8 cellular contexts compared by ENCODE assay signal in the genomic region with DNA sequence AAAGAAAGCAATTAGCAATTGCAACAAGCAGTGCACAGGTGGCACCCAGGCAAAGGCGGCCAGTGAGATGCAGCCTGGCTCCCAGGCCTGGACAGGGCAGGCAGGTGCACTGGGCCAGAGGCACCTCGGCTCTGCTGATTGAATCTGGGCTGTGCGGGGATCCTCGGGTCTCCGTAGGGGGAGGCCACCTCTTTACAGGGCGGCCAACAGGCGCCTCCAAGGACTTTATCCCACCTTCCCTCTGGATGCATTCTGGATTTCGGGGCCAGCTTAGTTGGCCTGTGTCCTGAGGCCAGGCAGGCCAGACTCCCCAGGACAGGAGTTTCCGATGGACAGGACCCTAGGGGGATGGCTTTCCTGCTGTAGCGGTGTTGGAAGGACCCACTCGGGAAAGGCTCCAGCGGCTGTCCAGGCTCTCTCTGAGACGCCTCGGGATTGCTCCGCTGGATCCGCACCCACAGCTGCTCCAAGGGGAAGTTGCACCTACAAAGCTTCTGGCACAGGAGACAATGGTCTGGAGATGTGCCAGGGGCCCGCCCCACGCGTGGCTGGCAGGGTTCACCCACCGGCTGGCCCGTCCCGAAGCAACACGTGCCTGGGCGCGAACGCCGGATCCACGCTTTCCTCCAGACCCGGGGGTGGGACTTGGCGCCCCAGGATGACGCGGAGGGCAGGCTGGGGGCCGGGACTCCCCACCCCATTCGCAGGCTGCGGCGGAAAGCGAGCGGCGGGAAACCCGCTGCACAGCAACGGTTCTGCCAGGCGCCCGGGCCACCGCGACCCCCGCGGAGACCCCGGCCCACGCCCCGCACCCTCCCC. TPM values are rescaled to one million over a fixed set of nuclear protein-coding genes. Genes with fewer than 3 reads are reported as not detected.
A peak's percentile ranks its signal among the peaks of the same experiment; 100 is the strongest.
DNase-seq lines count a peak whose midpoint lies in the region; FAIRE-seq and TF ChIP-seq lines count a peak whose summit lies in the region.

No MANE protein-coding gene starts in this region.

- peak overlapping the region; percentile 74 for H3K4me2 ChIP-seq in mesendoderm (ENCODE audit: low read length)

- H3K27me3 Mint-ChIP-seq in activated CD4-positive, alpha-beta memory T cell treated with anti-CD3 and anti-CD28 coated beads, Interleukin-2, amount 10 ng/mL, durations not matched to agents 7 days and 5 days = no peaks in the 10 kb centered on the region

- H3K36me3 ChIP-seq in effector memory CD4-positive, alpha-beta T cell (ENCODE audit: control insufficient read depth, insufficient read depth, low read length) = no peaks in the 10 kb centered on the region
- no peaks in the 10 kb centered on the region for H3K36me3 ChIP-seq in mesendoderm (ENCODE audit: control insufficient read depth, insufficient read depth, low read length)

- H3K4me3 Mint-ChIP-seq in activated CD4-positive, alpha-beta memory T cell treated with anti-CD3 and anti-CD28 coated beads, Interleukin-2, amount 10 ng/mL, durations not matched to agents 7 days and 5 days = peak overlapping the region; percentile 65

- peak overlapping the region; percentile 58 for H3K27ac ChIP-seq in effector memory CD4-positive, alpha-beta T cell (ENCODE audit: insufficient read depth, low read length, poor library complexity, severe bottlenecking)
- H3K27ac ChIP-seq in mesendoderm (ENCODE audit: low read depth, low read length) = no peak overlapping the region

- TF ChIP-seq POLR2A in H54 (IDR thresholded peaks at IDR 0.05; ENCODE audit: low read depth, low read length) = peak; percentile 28; the same call in 1 of the 2 replicates

- no peak overlapping the region for H3K4ac ChIP-seq in mesendoderm (ENCODE audit: low read depth, low read length)

- H2BK120ac ChIP-seq in mesendoderm (ENCODE audit: low read depth, low read length) = no peak overlapping the region

- peak overlapping the region; percentile 56 for H3K4me3 ChIP-seq in effector memory CD4-positive, alpha-beta T cell (ENCODE audit: insufficient read depth, low read depth, low read length, poor library complexity, severe bottlenecking)
- H3K4me3 ChIP-seq in mesendoderm (ENCODE audit: low read length) = peak overlapping the region; percentile 53

- peaks cover 10% of the 10 kb centered on the region for H3K4me1 ChIP-seq in effector memory CD4-positive, alpha-beta T cell (ENCODE audit: control insufficient read depth, insufficient read depth, low read length, poor library complexity, severe bottlenecking)
- peaks cover 2% of the 10 kb centered on the region for H3K4me1 ChIP-seq in mesendoderm (ENCODE audit: control insufficient read depth, low read depth, low read length)

- peaks cover 20% of the 10 kb centered on the region for H3K4me1 Mint-ChIP-seq in activated CD4-positive, alpha-beta memory T cell treated with anti-CD3 and anti-CD28 coated beads, Interleukin-2, amount 10 ng/mL, durations not matched to agents 7 days and 5 days

- POLR2A ChIA-PET in activated CD4-positive, alpha-beta memory T cell treated with anti-CD3 and anti-CD28 coated beads, Interleukin-2, amount 10 ng/mL, durations not matched to agents 7 days and 5 days (lab: Charles Lee) = interaction anchor here (0.8 to 2.8 kb wide), 2 partner anchors 10 to 54 kb away, joined by 3 to 13 read pairs; no protein-coding TSS in a partner anchor

- DNase-seq in COLO829 (ENCODE audit: low spot score) = peak; percentile 14
- peak; percentile 99 for DNase-seq in H54 (ENCODE audit: insufficient read length, low spot score)
- peak; percentile 70 for DNase-seq in NCI-H2227 (lab: John Stamatoyannopoulos, UW; ENCODE audit: unreplicated experiment)
- DNase-seq in activated CD4-positive, alpha-beta memory T cell treated with anti-CD3 and anti-CD28 coated beads, Interleukin-2, amount 10 ng/mL, durations not matched to agents 7 days and 5 days = peak; percentile 82
- DNase-seq in effector memory CD4-positive, alpha-beta T cell = peak; percentile 64 to 70 (median 66)
- DNase-seq in mesendoderm = no peak
- peak; percentile 56 to 74 for DNase-seq in stimulated activated CD8-positive, alpha-beta memory T cell treated with anti-CD3 and anti-CD28 coated beads, Interleukin-15, amount 100 ng/mL, for 4 hours (ENCODE audit: low read depth in 2 of 2)
- no peak for DNase-seq in H4 (ENCODE audit: low spot score)

- H3K79me1 ChIP-seq in mesendoderm (ENCODE audit: low read length) = peaks cover 4% of the 10 kb centered on the region

- peak overlapping the region; percentile 82 for H3K9ac ChIP-seq in mesendoderm (ENCODE audit: low read length)

- no peak overlapping the region for H2BK15ac ChIP-seq in mesendoderm (replicated peaks; ENCODE audit: low read depth)

- peaks cover under 1% of the 10 kb centered on the region for H3K36me3 Mint-ChIP-seq in activated CD4-positive, alpha-beta memory T cell treated with anti-CD3 and anti-CD28 coated beads, Interleukin-2, amount 10 ng/mL, durations not matched to agents 7 days and 5 days (ENCODE audit: low read depth)

- H4K8ac ChIP-seq in mesendoderm (ENCODE audit: low read depth, low read length) = no peak overlapping the region

- H3K18ac ChIP-seq in mesendoderm (ENCODE audit: low read length) = no peak overlapping the region

- no peaks in the 10 kb centered on the region for H3K27me3 ChIP-seq in effector memory CD4-positive, alpha-beta T cell (replicated peaks; ENCODE audit: control insufficient read depth, insufficient read depth, low read length, poor library complexity, severe bottlenecking)
- H3K27me3 ChIP-seq in mesendoderm (ENCODE audit: insufficient read depth, low read length, poor library complexity) = no peaks in the 10 kb centered on the region

- no peak for FAIRE-seq in H54 (lab: Jason Lieb, UNC)

- peaks cover 18% of the 10 kb centered on the region for H3K79me2 ChIP-seq in mesendoderm (ENCODE audit: control insufficient read depth, insufficient read depth, low read length)

- CTCF ChIA-PET in activated CD4-positive, alpha-beta memory T cell treated with anti-CD3 and anti-CD28 coated beads, Interleukin-2, amount 10 ng/mL, durations not matched to agents 7 days and 5 days (lab: Charles Lee) = no interaction called here

- no peaks in the 10 kb centered on the region for H3K9me3 Mint-ChIP-seq in activated CD4-positive, alpha-beta memory T cell treated with anti-CD3 and anti-CD28 coated beads, Interleukin-2, amount 10 ng/mL, durations not matched to agents 7 days and 5 days

- WGBS in mesendoderm (ENCODE audit: extremely low coverage, insufficient coverage, low lambda C conversion rate) = no CpG with 5 or more reads among the region's 50 CpGs

- no peak overlapping the region for H4K5ac ChIP-seq in mesendoderm (ENCODE audit: low read length)

- H2AK5ac ChIP-seq in mesendoderm (ENCODE audit: low read length) = peak overlapping the region; percentile 58

- peak overlapping the region; percentile 90 for H3K56ac ChIP-seq in mesendoderm (ENCODE audit: low read length)

- H3K9me3 ChIP-seq in effector memory CD4-positive, alpha-beta T cell (ENCODE audit: control insufficient read depth, low read length) = no peaks in the 10 kb centered on the region

- H3K23ac ChIP-seq in mesendoderm (ENCODE audit: low read length) = peak overlapping the region; percentile 66

- peak overlapping the region; percentile 65 for H3K27ac Mint-ChIP-seq in activated CD4-positive, alpha-beta memory T cell treated with anti-CD3 and anti-CD28 coated beads, Interleukin-2, amount 10 ng/mL, durations not matched to agents 7 days and 5 days

- H2BK5ac ChIP-seq in mesendoderm (ENCODE audit: low read length) = no peak overlapping the region

RNA-seq across cellular contexts. Expression of gene SLC19A1, which starts 0.8 kb away (rescaled TPM):
- 10 to 100 TPM; 30.0 to 31.2 TPM for total RNA-seq in activated CD4-positive, alpha-beta memory T cell treated with anti-CD3 and anti-CD28 coated beads, Interleukin-2, amount 10 ng/mL, durations not matched to agents 7 days and 5 days
- polyA plus RNA-seq in mesendoderm (2013, experiment 1 of 2) = 26.2 TPM
- polyA plus RNA-seq in mesendoderm (2013, experiment 2 of 2) = 27.0 TPM
- total RNA-seq in H4 (2014; rRNA removed; shearing (Covaris generic)) = 16.3 and 18.2 TPM in 2 replicates

Comparison
In these comparisons a context has a peak if more than half of its experiments do, and no peak if none do; other contexts are left out.
1. DNase-seq: peak in COLO829 (single experiment), H54 (single experiment), NCI-H2227 (single experiment), activated CD4-positive, alpha-beta memory T cell treated with anti-CD3 and anti-CD28 coated beads, Interleukin-2, amount 10 ng/mL, durations not matched to agents 7 days and 5 days (single experiment), effector memory CD4-positive, alpha-beta T cell (3 of 3) and stimulated activated CD8-positive, alpha-beta memory T cell treated with anti-CD3 and anti-CD28 coated beads, Interleukin-15, amount 100 ng/mL, for 4 hours (2 of 2); none in mesendoderm (single experiment) and H4 (single experiment).